In the genomic region with DNA sequence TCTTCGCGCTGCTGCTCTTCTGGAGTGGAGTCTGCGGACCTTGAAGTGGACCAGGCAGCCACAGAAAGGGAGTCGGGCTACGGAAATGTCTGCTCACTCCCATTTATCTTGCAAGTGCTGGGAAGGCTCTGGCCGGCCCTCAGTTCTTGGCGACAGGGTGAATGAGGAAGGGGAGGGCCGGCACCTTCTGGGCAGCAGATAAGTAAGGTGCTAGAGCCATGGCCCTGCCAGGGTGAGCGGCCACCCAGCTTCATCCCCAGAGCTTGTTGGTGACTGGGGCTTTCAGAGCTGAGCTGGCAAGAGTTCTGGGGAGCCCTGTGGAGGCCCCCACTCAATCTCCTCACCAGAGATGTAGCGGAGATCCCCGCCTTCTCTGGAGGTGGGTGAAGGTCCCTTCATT, we compare ENCODE assay signal across 1 cellular context.
TF ChIP-seq lines count a peak whose summit lies in the region.

No MANE protein-coding gene starts in this region.

TF ChIP-seq in IMR-90, 13 proteins besides CTCF, POLR2A, EP300 and RAD21 (continued from another document):
- TF ChIP-seq FOS (IDR thresholded peaks at IDR 0.05; ENCODE audit: low read depth, low read length): no peak
- TF ChIP-seq, protein P1, sequence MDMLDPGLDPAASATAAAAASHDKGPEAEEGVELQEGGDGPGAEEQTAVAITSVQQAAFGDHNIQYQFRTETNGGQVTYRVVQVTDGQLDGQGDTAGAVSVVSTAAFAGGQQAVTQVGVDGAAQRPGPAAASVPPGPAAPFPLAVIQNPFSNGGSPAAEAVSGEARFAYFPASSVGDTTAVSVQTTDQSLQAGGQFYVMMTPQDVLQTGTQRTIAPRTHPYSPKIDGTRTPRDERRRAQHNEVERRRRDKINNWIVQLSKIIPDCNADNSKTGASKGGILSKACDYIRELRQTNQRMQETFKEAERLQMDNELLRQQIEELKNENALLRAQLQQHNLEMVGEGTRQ (IDR thresholded peaks at IDR 0.05; ENCODE audit: low read depth, low read length): no peak
TF ChIP-seq in IMR-90: peak in this region for 0.
